ENCODE assay signal across 2 cellular contexts in the genomic region with DNA sequence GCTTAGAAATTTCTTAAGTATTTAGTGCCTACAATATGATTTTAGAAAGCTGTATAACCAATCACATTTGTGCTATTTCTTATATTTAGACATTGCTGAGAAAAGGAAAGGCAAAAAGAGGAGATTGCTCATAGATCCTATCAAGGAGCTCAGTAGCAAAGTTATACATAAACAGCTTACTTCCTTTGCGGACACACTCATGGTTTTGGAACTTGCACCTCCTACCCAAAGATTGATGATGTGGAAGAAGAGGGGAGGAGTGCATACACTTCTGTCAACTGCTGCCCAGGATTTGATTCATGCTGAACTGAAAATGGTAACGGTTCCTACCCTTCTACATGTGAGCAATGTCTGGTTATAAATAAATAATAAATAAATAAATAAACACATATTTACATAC.
TF ChIP-seq lines count a peak whose summit lies in the region.

No MANE protein-coding gene starts in this region.

TF ChIP-seq in IMR-90, 13 proteins besides CTCF, POLR2A, EP300 and RAD21:
- TF ChIP-seq BHLHE40 (IDR thresholded peaks at IDR 0.05; ENCODE audit: low read depth, low read length) (no peak), SMC3 (IDR thresholded peaks at IDR 0.05; ENCODE audit: low read depth, low read length) (no peak), ELK1 (IDR thresholded peaks at IDR 0.05; ENCODE audit: borderline replicate concordance, low read depth, low read length) (no peak), FOS (IDR thresholded peaks at IDR 0.05; ENCODE audit: low read depth, low read length) (no peak), CHD1 (IDR thresholded peaks at IDR 0.05; ENCODE audit: low read depth, low read length) (no peak), MAZ (IDR thresholded peaks at IDR 0.05; ENCODE audit: borderline replicate concordance, low read depth, low read length) (peak; percentile 19; the same call in 1 of the 2 replicates), MXI1 (IDR thresholded peaks at IDR 0.05; ENCODE audit: borderline replicate concordance, low read depth, low read length) (no peak), MAFK (IDR thresholded peaks at IDR 0.05; ENCODE audit: low read depth, low read length) (peak; percentile 24; the same call in 1 of the 2 replicates), RCOR1 (IDR thresholded peaks at IDR 0.05; ENCODE audit: insufficient replicate concordance, low read length) (no peak)
- TF ChIP-seq, protein P1, sequence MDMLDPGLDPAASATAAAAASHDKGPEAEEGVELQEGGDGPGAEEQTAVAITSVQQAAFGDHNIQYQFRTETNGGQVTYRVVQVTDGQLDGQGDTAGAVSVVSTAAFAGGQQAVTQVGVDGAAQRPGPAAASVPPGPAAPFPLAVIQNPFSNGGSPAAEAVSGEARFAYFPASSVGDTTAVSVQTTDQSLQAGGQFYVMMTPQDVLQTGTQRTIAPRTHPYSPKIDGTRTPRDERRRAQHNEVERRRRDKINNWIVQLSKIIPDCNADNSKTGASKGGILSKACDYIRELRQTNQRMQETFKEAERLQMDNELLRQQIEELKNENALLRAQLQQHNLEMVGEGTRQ (IDR thresholded peaks at IDR 0.05; ENCODE audit: low read depth, low read length): no peak

TF ChIP-seq in K562, 482 proteins besides CTCF, POLR2A, EP300 and RAD21:
- peak; percentile 43; the same call in 1 of the 2 replicates for TF ChIP-seq JUND (IDR thresholded peaks at IDR 0.05; ENCODE audit: borderline replicate concordance, low read depth, low read length)
- TF ChIP-seq JUND (tag; IDR thresholded peaks at IDR 0.05; ENCODE audit: borderline replicate concordance, low read depth, low read length): no peak; the same call in 2 of the 3 replicates
- TF ChIP-seq TEAD4 (IDR thresholded peaks at IDR 0.05; ENCODE audit: low read length): 0 out of 2 replicates have a peak, but pooled peaks have one; percentile 18
- TF ChIP-seq TEAD4 (CRISPR knock-in tag; IDR thresholded peaks at IDR 0.05; ENCODE audit: borderline replicate concordance): no peak
- TF ChIP-seq, protein P2, sequence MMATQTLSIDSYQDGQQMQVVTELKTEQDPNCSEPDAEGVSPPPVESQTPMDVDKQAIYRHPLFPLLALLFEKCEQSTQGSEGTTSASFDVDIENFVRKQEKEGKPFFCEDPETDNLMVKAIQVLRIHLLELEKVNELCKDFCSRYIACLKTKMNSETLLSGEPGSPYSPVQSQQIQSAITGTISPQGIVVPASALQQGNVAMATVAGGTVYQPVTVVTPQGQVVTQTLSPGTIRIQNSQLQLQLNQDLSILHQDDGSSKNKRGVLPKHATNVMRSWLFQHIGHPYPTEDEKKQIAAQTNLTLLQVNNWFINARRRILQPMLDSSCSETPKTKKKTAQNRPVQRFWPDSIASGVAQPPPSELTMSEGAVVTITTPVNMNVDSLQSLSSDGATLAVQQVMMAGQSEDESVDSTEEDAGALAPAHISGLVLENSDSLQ (IDR thresholded peaks at IDR 0.05): peak; percentile 66
- peak; percentile 67 for TF ChIP-seq ZFP36 (IDR thresholded peaks at IDR 0.05; ENCODE audit: low read depth, low read length, partially characterized antibody)
- TF ChIP-seq DPF2 (IDR thresholded peaks at IDR 0.05): 0 out of 2 replicates have a peak, but pooled peaks have one; percentile 34
- no peak for TF ChIP-seq SPI1 (IDR thresholded peaks at IDR 0.05; ENCODE audit: borderline replicate concordance, low read depth, low read length)
- TF ChIP-seq HINFP (tag; conservative IDR thresholded peaks at IDR 0.05; ENCODE audit: low read depth): no peak
- TF ChIP-seq MEIS2 (IDR thresholded peaks at IDR 0.05; ENCODE audit: partially characterized antibody): peak; percentile 82
- peak; percentile 80 for TF ChIP-seq FOSL1 (tag; conservative IDR thresholded peaks at IDR 0.05)
- peak; percentile 26; the same call in 1 of the 2 replicates for TF ChIP-seq FOXM1 (IDR thresholded peaks at IDR 0.05; ENCODE audit: low read depth)
- TF ChIP-seq FOXM1 (CRISPR knock-in tag; IDR thresholded peaks at IDR 0.05; ENCODE audit: low read depth): no peak
- TF ChIP-seq, protein P3, sequence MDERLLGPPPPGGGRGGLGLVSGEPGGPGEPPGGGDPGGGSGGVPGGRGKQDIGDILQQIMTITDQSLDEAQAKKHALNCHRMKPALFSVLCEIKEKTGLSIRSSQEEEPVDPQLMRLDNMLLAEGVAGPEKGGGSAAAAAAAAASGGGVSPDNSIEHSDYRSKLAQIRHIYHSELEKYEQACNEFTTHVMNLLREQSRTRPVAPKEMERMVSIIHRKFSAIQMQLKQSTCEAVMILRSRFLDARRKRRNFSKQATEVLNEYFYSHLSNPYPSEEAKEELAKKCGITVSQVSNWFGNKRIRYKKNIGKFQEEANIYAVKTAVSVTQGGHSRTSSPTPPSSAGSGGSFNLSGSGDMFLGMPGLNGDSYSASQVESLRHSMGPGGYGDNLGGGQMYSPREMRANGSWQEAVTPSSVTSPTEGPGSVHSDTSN (CRISPR knock-in tag; IDR thresholded peaks at IDR 0.05; ENCODE audit: low read depth): no peak
- TF ChIP-seq, protein P3 (tag; conservative IDR thresholded peaks at IDR 0.05; ENCODE audit: low read depth): peak; percentile 77
- TF ChIP-seq SMARCA4 (IDR thresholded peaks at IDR 0.05): peak; percentile 34; the same call in 1 of the 2 replicates
- TF ChIP-seq ZNF778 (CRISPR knock-in tag; IDR thresholded peaks at IDR 0.05): no peak
